Comparison of ENCODE assay signal across 1 cellular context in the genomic region with DNA sequence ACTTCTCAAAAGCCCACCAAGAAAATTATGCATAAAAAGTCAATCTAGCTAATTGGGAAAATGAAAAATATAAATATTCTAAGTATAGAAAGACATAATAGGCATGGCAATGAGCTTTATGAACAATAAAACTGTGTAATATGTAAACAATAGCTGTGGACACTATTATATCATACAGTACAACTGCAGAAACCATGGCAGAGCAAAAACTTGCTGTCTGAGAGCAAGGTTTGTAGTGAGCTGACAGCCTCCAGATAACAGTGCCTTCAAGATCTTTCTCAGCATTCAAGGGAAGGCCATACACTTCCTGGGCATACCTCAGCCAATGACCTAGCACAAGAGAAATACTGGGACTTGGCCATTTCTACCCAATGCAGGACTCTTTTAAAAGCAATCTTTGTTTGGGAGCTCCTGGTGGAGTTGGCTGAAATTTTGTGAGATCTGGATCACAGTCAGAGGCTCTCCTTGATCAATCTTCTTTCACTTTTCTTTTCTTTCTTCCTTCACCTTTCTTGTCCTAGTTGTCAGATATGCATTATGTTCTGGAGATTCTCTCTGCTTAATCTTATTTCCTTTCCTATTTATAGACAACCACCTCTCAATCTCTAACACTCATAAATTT.
TF ChIP-seq lines count a peak whose summit lies in the region.

No MANE protein-coding gene starts in this region.

TF ChIP-seq in IMR-90, 13 proteins besides CTCF, POLR2A, EP300 and RAD21 (continued from another document):
- no peak for TF ChIP-seq RFX5 (IDR thresholded peaks at IDR 0.05; ENCODE audit: low read depth, low read length)
